ENCODE assay signal across 33 cellular contexts in genomic region chr2:199085201-199085750, GRCh38.
A peak's percentile ranks its signal among the peaks of the same experiment; 100 is the strongest.
DNase-seq lines count a peak whose midpoint lies in the region; ATAC-seq and TF ChIP-seq lines count a peak whose summit lies in the region.
"Had no signal": no experiment of that assay in that cellular context is flagged by ENCODE, and none has a peak within 500 bp of the region (broad histone marks: within the 10 kb centered on the region; RNA-seq: fewer than 3 reads in every experiment).

No MANE protein-coding gene starts in this region.

- H3K27me3 Mint-ChIP-seq in MCF 10A (ENCODE audit: insufficient read depth, unreplicated experiment) (no peaks in the 10 kb centered on the region), type B pancreatic cell (no peaks in the 10 kb centered on the region)
- H3K27me3 Mint-ChIP-seq: activated CD4-positive, alpha-beta T cell treated with anti-CD3 and anti-CD28 coated beads, Interleukin-2, amount 10 ng/mL, durations not matched to agents 7 days and 5 days; activated naive CD8-positive, alpha-beta T cell treated with anti-CD3 and anti-CD28 coated beads, Interleukin-2, amount 10 ng/mL, durations not matched to agents 7 days and 5 days; activated T-cell treated with anti-CD3 and anti-CD28 coated beads, Interleukin-2, amount 50 U/mL, for 24 hours; B cell had no signal

- TF ChIP-seq POLR2A in breast epithelium (IDR thresholded peaks at IDR 0.05) (no peak), uterus (IDR thresholded peaks at IDR 0.05) (no peak)

- H3K27me3 ChIP-seq in breast epithelium, result no peaks in the 10 kb centered on the region
- no peaks in the 10 kb centered on the region for H3K27me3 ChIP-seq in MG63
- H3K27me3 ChIP-seq in mammary epithelial cell (ENCODE audit: insufficient read depth, low read length), result no peaks in the 10 kb centered on the region
- H3K27me3 ChIP-seq in uterus, result no peaks in the 10 kb centered on the region
- H3K27me3 ChIP-seq in right cardiac atrium (ENCODE audit: control insufficient read depth, insufficient read depth), result no peaks in the 10 kb centered on the region
- H3K27me3 ChIP-seq: ascending aorta, gastrocnemius medialis, neural progenitor cell had no signal

- H3K79me2 ChIP-seq in mammary epithelial cell (ENCODE audit: insufficient read depth, low read length), result no peaks in the 10 kb centered on the region

- BruUV-seq in MCF 10A (replicated peaks; lab: Mats Ljungman, UMichigan) (no TSS peak), mammary epithelial cell (replicated peaks; lab: Mats Ljungman, UMichigan) (no TSS peak)

- intact Hi-C loops in MCF 10A (cut with micrococcal nuclease), result no loop called here
- intact Hi-C loops in breast epithelium (cut with DNase I; ENCODE audit: low total_unique reads), result no loop called here
- intact Hi-C loops in mammary epithelial cell (cut with micrococcal nuclease), result no loop called here
- intact Hi-C loops in uterus (cut with DNase I; ENCODE audit: low total_unique reads), result no loop called here
- intact Hi-C loops in right cardiac atrium (cut with DNase I), result no loop called here

- no peaks in the 10 kb centered on the region for H3K36me3 ChIP-seq in breast epithelium
- H3K36me3 ChIP-seq in MG63, result no peaks in the 10 kb centered on the region
- H3K36me3 ChIP-seq in mammary epithelial cell (ENCODE audit: insufficient read depth, low read length), result no peaks in the 10 kb centered on the region
- H3K36me3 ChIP-seq in uterus, result no peaks in the 10 kb centered on the region
- H3K36me3 ChIP-seq: ascending aorta, gastrocnemius medialis, neural progenitor cell had no signal

- H3K9me3 Mint-ChIP-seq in MCF 10A (ENCODE audit: unreplicated experiment) (no peaks in the 10 kb centered on the region), type B pancreatic cell (no peaks in the 10 kb centered on the region)
- H3K9me3 Mint-ChIP-seq: activated CD4-positive, alpha-beta T cell treated with anti-CD3 and anti-CD28 coated beads, Interleukin-2, amount 10 ng/mL, durations not matched to agents 7 days and 5 days; activated naive CD8-positive, alpha-beta T cell treated with anti-CD3 and anti-CD28 coated beads, Interleukin-2, amount 10 ng/mL, durations not matched to agents 7 days and 5 days; activated T-cell treated with anti-CD3 and anti-CD28 coated beads, Interleukin-2, amount 50 U/mL, for 24 hours; neural progenitor cell; stimulated activated effector memory CD8-positive, alpha-beta T cell treated with anti-CD3 and anti-CD28 coated beads, Interleukin-12 subunit alpha, Interleukin-12 subunit beta, amount 100 ng/mL, for 72 hours; WTC11 had no signal

- no peak overlapping the region for H3K4me3 Mint-ChIP-seq in MCF 10A (ENCODE audit: unreplicated experiment)
- H3K4me3 Mint-ChIP-seq in type B pancreatic cell, result no peak overlapping the region
- H3K4me3 Mint-ChIP-seq: activated CD4-positive, alpha-beta T cell treated with anti-CD3 and anti-CD28 coated beads, Interleukin-2, amount 10 ng/mL, durations not matched to agents 7 days and 5 days; activated naive CD8-positive, alpha-beta T cell treated with anti-CD3 and anti-CD28 coated beads, Interleukin-2, amount 10 ng/mL, durations not matched to agents 7 days and 5 days; activated T-cell treated with anti-CD3 and anti-CD28 coated beads, Interleukin-2, amount 50 U/mL, for 24 hours; B cell; neural progenitor cell; stimulated activated effector memory CD8-positive, alpha-beta T cell treated with anti-CD3 and anti-CD28 coated beads, Interleukin-12 subunit alpha, Interleukin-12 subunit beta, amount 100 ng/mL, for 72 hours; WTC11 had no signal

- CTCF ChIA-PET in MCF 10A (lab: Yijun Ruan, JAX), result no interaction called here
- CTCF ChIA-PET in mammary epithelial cell (lab: Charles Lee; ENCODE audit: low non-redundant PET), result no interaction called here

- H3K36me3 Mint-ChIP-seq in MCF 10A (ENCODE audit: insufficient read depth, unreplicated experiment) (no peaks in the 10 kb centered on the region), type B pancreatic cell (no peaks in the 10 kb centered on the region)
- H3K36me3 Mint-ChIP-seq: activated naive CD8-positive, alpha-beta T cell treated with anti-CD3 and anti-CD28 coated beads, Interleukin-2, amount 10 ng/mL, durations not matched to agents 7 days and 5 days; neural progenitor cell; stimulated activated effector memory CD8-positive, alpha-beta T cell treated with anti-CD3 and anti-CD28 coated beads, Interleukin-12 subunit alpha, Interleukin-12 subunit beta, amount 100 ng/mL, for 72 hours; WTC11 had no signal

- no peak overlapping the region for H3K9ac ChIP-seq in mammary epithelial cell (ENCODE audit: insufficient read depth, low read length)
- H3K9ac ChIP-seq: neural progenitor cell had no signal

- no peaks in the 10 kb centered on the region for H4K20me1 ChIP-seq in mammary epithelial cell (ENCODE audit: insufficient read depth, low read length)

- in situ Hi-C loops in mammary epithelial cell (cut with MboI; ENCODE audit: low sequenced_read_pairs in 2 of 2), result no loop called here

- ATAC-seq in right cardiac atrium, result no peak
- ATAC-seq: gastrocnemius medialis; left lobe of liver; sciatic nerve; stimulated activated effector memory CD8-positive, alpha-beta T cell treated with anti-CD3 and anti-CD28 coated beads, Interleukin-12 subunit alpha, Interleukin-12 subunit beta, amount 100 ng/mL, for 72 hours; WTC11 had no signal

- H3K4me3 ChIP-seq in breast epithelium (no peak overlapping the region), MG63 (no peak overlapping the region), mammary epithelial cell (replicated peaks in 1 of 3; ENCODE audit: insufficient read depth in 1 of 3, low read depth in 2 of 3, low read length in 3 of 3) (no peak overlapping the region), uterus (no peak overlapping the region), right cardiac atrium (ENCODE audit: low read length) (no peak overlapping the region)
- H3K4me3 ChIP-seq: ascending aorta, gastrocnemius medialis, neural progenitor cell, PC-9 had no signal

- TF ChIP-seq CTCF in MCF 10A (IDR thresholded peaks at IDR 0.05; ENCODE audit: unreplicated experiment), result no peak
- TF ChIP-seq CTCF in breast epithelium (IDR thresholded peaks at IDR 0.05), result no peak
- TF ChIP-seq CTCF in mammary epithelial cell (conservative IDR thresholded peaks at IDR 0.05 in 1 of 2, IDR thresholded peaks at IDR 0.05 in 1 of 2; ENCODE audit: extremely low read depth in 1 of 2, insufficient read depth in 1 of 2, low read depth in 1 of 2, low read length in 2 of 2), result no peak
- TF ChIP-seq CTCF in uterus (IDR thresholded peaks at IDR 0.05), result no peak
- TF ChIP-seq CTCF in type B pancreatic cell (conservative IDR thresholded peaks at IDR 0.05), result no peak

- no peaks in the 10 kb centered on the region for H3K9me3 ChIP-seq in breast epithelium
- no peaks in the 10 kb centered on the region for H3K9me3 ChIP-seq in MG63
- H3K9me3 ChIP-seq in mammary epithelial cell (replicated peaks; ENCODE audit: insufficient read depth, low read length), result no peaks in the 10 kb centered on the region
- no peaks in the 10 kb centered on the region for H3K9me3 ChIP-seq in uterus
- no peaks in the 10 kb centered on the region for H3K9me3 ChIP-seq in right cardiac atrium (ENCODE audit: control insufficient read depth, low read length)
- H3K9me3 ChIP-seq: ascending aorta, gastrocnemius medialis had no signal

- no peak overlapping the region for H3K27ac ChIP-seq in breast epithelium
- H3K27ac ChIP-seq in mammary epithelial cell (ENCODE audit: insufficient read depth, low read depth, low read length), result no peak overlapping the region
- no peak overlapping the region for H3K27ac ChIP-seq in uterus
- no peak overlapping the region for H3K27ac ChIP-seq in right cardiac atrium (ENCODE audit: low read length)
- H3K27ac ChIP-seq: ascending aorta, gastrocnemius medialis, neural progenitor cell, PC-9 had no signal

- dilution Hi-C loops in mammary epithelial cell (cut with HindIII; ENCODE audit: low sequenced_read_pairs), result no loop called here

- H3K4me2 ChIP-seq in mammary epithelial cell (ENCODE audit: insufficient read depth, low read depth, low read length), result no peak overlapping the region
- H3K4me2 ChIP-seq: neural progenitor cell, PC-9 had no signal

- no peak overlapping the region for H3K27ac Mint-ChIP-seq in MCF 10A (ENCODE audit: low read depth, unreplicated experiment)
- no peak overlapping the region for H3K27ac Mint-ChIP-seq in type B pancreatic cell
- H3K27ac Mint-ChIP-seq: activated CD4-positive, alpha-beta T cell treated with anti-CD3 and anti-CD28 coated beads, Interleukin-2, amount 10 ng/mL, durations not matched to agents 7 days and 5 days; activated naive CD8-positive, alpha-beta T cell treated with anti-CD3 and anti-CD28 coated beads, Interleukin-2, amount 10 ng/mL, durations not matched to agents 7 days and 5 days; activated T-cell treated with anti-CD3 and anti-CD28 coated beads, Interleukin-2, amount 50 U/mL, for 24 hours; B cell; neural progenitor cell; stimulated activated effector memory CD8-positive, alpha-beta T cell treated with anti-CD3 and anti-CD28 coated beads, Interleukin-12 subunit alpha, Interleukin-12 subunit beta, amount 100 ng/mL, for 72 hours; WTC11 had no signal

- H3K4me1 Mint-ChIP-seq in MCF 10A (ENCODE audit: insufficient read depth, unreplicated experiment), result peaks cover 6% of the 10 kb centered on the region
- no peaks in the 10 kb centered on the region for H3K4me1 Mint-ChIP-seq in type B pancreatic cell (ENCODE audit: unreplicated experiment)
- H3K4me1 Mint-ChIP-seq: activated CD4-positive, alpha-beta T cell treated with anti-CD3 and anti-CD28 coated beads, Interleukin-2, amount 10 ng/mL, durations not matched to agents 7 days and 5 days; activated naive CD8-positive, alpha-beta T cell treated with anti-CD3 and anti-CD28 coated beads, Interleukin-2, amount 10 ng/mL, durations not matched to agents 7 days and 5 days; B cell; neural progenitor cell; stimulated activated effector memory CD8-positive, alpha-beta T cell treated with anti-CD3 and anti-CD28 coated beads, Interleukin-12 subunit alpha, Interleukin-12 subunit beta, amount 100 ng/mL, for 72 hours had no signal

- no peak overlapping the region for H2AFZ ChIP-seq in mammary epithelial cell (ENCODE audit: low read depth, low read length)
- H2AFZ ChIP-seq: neural progenitor cell, PC-9 had no signal

- H3K4me1 ChIP-seq in breast epithelium, result no peaks in the 10 kb centered on the region
- no peaks in the 10 kb centered on the region for H3K4me1 ChIP-seq in mammary epithelial cell (ENCODE audit: insufficient read depth, low read length)
- H3K4me1 ChIP-seq in uterus, result no peaks in the 10 kb centered on the region
- H3K4me1 ChIP-seq in right cardiac atrium (ENCODE audit: control insufficient read depth, insufficient read depth, low read length), result no peaks in the 10 kb centered on the region
- H3K4me1 ChIP-seq: ascending aorta, gastrocnemius medialis, neural progenitor cell had no signal

- DNase-seq in MCF 10A (ENCODE audit: unreplicated experiment) (peak; percentile 25), breast epithelium (ENCODE audit: low spot score in 2 of 2) (no peak), MG63 (peak; percentile 26), mammary epithelial cell (peak; percentile 4), NCI-H2171 treated with DMSO at 0.1 percent for 48 hours (lab: John Stamatoyannopoulos, UW) (no peak), uterus (no peak), right cardiac atrium (no peak), type B pancreatic cell (ENCODE audit: extremely low spot score, unreplicated experiment) (no peak)
- DNase-seq: 8988T; activated CD4-positive, alpha-beta T cell treated with anti-CD3 and anti-CD28 coated beads, Interleukin-2, amount 10 ng/mL, durations not matched to agents 7 days and 5 days; activated gamma-delta T cell; activated naive CD8-positive, alpha-beta T cell treated with anti-CD3 and anti-CD28 coated beads, Interleukin-2, amount 10 ng/mL, durations not matched to agents 7 days and 5 days; activated T-cell treated with anti-CD3 and anti-CD28 coated beads, Interleukin-2, amount 50 U/mL, for 24 hours; caudate nucleus; gastrocnemius medialis; hypothalamus; IMR-90; mesenchymal stem cell; NCI-H1417; NCI-H2081; NCI-H345; NCI-H774; PC-9; SHP77 treated with DMSO at 0.1 percent for 48 hours; stimulated activated CD4-positive, alpha-beta T cell treated with anti-CD3 and anti-CD28 coated beads, Interleukin-4, amount 100 ng/mL, for 24 hours; T-helper 9 cell had no signal

- POLR2A ChIA-PET in MCF 10A (lab: Yijun Ruan, JAX), result no interaction called here

- WGBS in mammary epithelial cell (ENCODE audit: low coverage, missing lambda C conversion rate), result 70% methylated on average over 5 of the region's 5 CpGs
- WGBS in right cardiac atrium, result 83% methylated on average over 5 of the region's 5 CpGs

Comparison
In these comparisons a context has a peak if more than half of its experiments do, and no peak if none do; other contexts are left out.
1. DNase-seq: peak in MCF 10A (single experiment), MG63 (single experiment) and mammary epithelial cell (single experiment); none in breast epithelium (0 of 2), NCI-H2171 treated with DMSO at 0.1 percent for 48 hours (single experiment), uterus (0 of 2), right cardiac atrium (0 of 3) and type B pancreatic cell (single experiment).